1 cellular context compared by ENCODE assay signal in genomic region chr13:20127563-20128458, GRCh38.
TF ChIP-seq lines count a peak whose summit lies in the region.

No MANE protein-coding gene starts in this region.

TF ChIP-seq in HepG2, 621 proteins besides CTCF, POLR2A, EP300 and RAD21 (continued from another document and continues in another):
- TF ChIP-seq ZNF749 (CRISPR knock-in tag; IDR thresholded peaks at IDR 0.05; ENCODE audit: borderline replicate concordance): no peak
- no peak for TF ChIP-seq ZZZ3 (CRISPR knock-in tag; IDR thresholded peaks at IDR 0.05; ENCODE audit: borderline replicate concordance)
- TF ChIP-seq MEIS2 (CRISPR knock-in tag; IDR thresholded peaks at IDR 0.05): 0 out of 2 replicates have a peak, but pooled peaks have one; percentile 49
- TF ChIP-seq RXRA (CRISPR knock-in tag; IDR thresholded peaks at IDR 0.05): peak; percentile 87
- TF ChIP-seq GPN1 (CRISPR knock-in tag; IDR thresholded peaks at IDR 0.05; ENCODE audit: borderline replicate concordance): no peak
- TF ChIP-seq FOXO1 (CRISPR knock-in tag; IDR thresholded peaks at IDR 0.05): 0 out of 2 replicates have a peak, but pooled peaks have one; percentile 6
- TF ChIP-seq NR2F6 (IDR thresholded peaks at IDR 0.05): peak; percentile 29; the same call in 1 of the 2 replicates
- TF ChIP-seq NR2F6 (CRISPR knock-in tag; IDR thresholded peaks at IDR 0.05): peak; percentile 82
- TF ChIP-seq ZNF251 (CRISPR knock-in tag; IDR thresholded peaks at IDR 0.05): no peak
- no peak for TF ChIP-seq ZNF512 (CRISPR knock-in tag; IDR thresholded peaks at IDR 0.05)
- TF ChIP-seq ZNF232 (CRISPR knock-in tag; IDR thresholded peaks at IDR 0.05; ENCODE audit: borderline replicate concordance): peak; percentile 19; the same call in 1 of the 2 replicates
- TF ChIP-seq ZNF772 (CRISPR knock-in tag; IDR thresholded peaks at IDR 0.05): peak; percentile 69; the same call in 1 of the 2 replicates
- TF ChIP-seq RERE (CRISPR knock-in tag; IDR thresholded peaks at IDR 0.05; ENCODE audit: low read depth): 0 out of 2 replicates have a peak, but pooled peaks have one; percentile 40
- TF ChIP-seq ZNF124 (CRISPR knock-in tag; IDR thresholded peaks at IDR 0.05): peak; percentile 9
- TF ChIP-seq FOXP1 (IDR thresholded peaks at IDR 0.05): no peak
- no peak for TF ChIP-seq FOXP1 (CRISPR knock-in tag; IDR thresholded peaks at IDR 0.05)
- TF ChIP-seq ZNF790 (CRISPR knock-in tag; IDR thresholded peaks at IDR 0.05; ENCODE audit: borderline replicate concordance): peak; percentile 12; the same call in 1 of the 2 replicates
- TF ChIP-seq STAT6 (CRISPR knock-in tag; IDR thresholded peaks at IDR 0.05; ENCODE audit: borderline replicate concordance): no peak; the same call in 1 of the 2 replicates
- TF ChIP-seq REXO4 (CRISPR knock-in tag; IDR thresholded peaks at IDR 0.05; ENCODE audit: borderline replicate concordance): no peak
- TF ChIP-seq MAFG (CRISPR knock-in tag; IDR thresholded peaks at IDR 0.05): no peak
- 0 out of 2 replicates have a peak, but pooled peaks have one; percentile 37 for TF ChIP-seq NRL (CRISPR knock-in tag; IDR thresholded peaks at IDR 0.05; ENCODE audit: borderline replicate concordance)
- peak; percentile 37; the same call in 1 of the 2 replicates for TF ChIP-seq KMT2A (CRISPR knock-in tag; IDR thresholded peaks at IDR 0.05)
- TF ChIP-seq ZFP36 (IDR thresholded peaks at IDR 0.05; ENCODE audit: borderline replicate concordance, low read depth, low read length, partially characterized antibody): no peak
- no peak; the same call in 1 of the 2 replicates for TF ChIP-seq FOXJ3 (CRISPR knock-in tag; IDR thresholded peaks at IDR 0.05; ENCODE audit: borderline replicate concordance)
- no peak for TF ChIP-seq ZBTB49 (CRISPR knock-in tag; IDR thresholded peaks at IDR 0.05; ENCODE audit: borderline replicate concordance)
- peak; percentile 52; the same call in 1 of the 2 replicates for TF ChIP-seq ZNF414 (CRISPR knock-in tag; IDR thresholded peaks at IDR 0.05)
- TF ChIP-seq ARID5B (CRISPR knock-in tag; IDR thresholded peaks at IDR 0.05): peak; percentile 59
- peak; percentile 81; the same call in 1 of the 2 replicates for TF ChIP-seq ARID4A (CRISPR knock-in tag; IDR thresholded peaks at IDR 0.05; ENCODE audit: borderline replicate concordance)
- TF ChIP-seq FUBP1 (CRISPR knock-in tag; IDR thresholded peaks at IDR 0.05; ENCODE audit: borderline replicate concordance): no peak
- peak; percentile 11; the same call in 1 of the 2 replicates for TF ChIP-seq ATF3 (CRISPR knock-in tag; IDR thresholded peaks at IDR 0.05)
- TF ChIP-seq MIXL1 (CRISPR knock-in tag; IDR thresholded peaks at IDR 0.05): no peak
